ENCODE assay signal across 23 cellular contexts in the genomic region with DNA sequence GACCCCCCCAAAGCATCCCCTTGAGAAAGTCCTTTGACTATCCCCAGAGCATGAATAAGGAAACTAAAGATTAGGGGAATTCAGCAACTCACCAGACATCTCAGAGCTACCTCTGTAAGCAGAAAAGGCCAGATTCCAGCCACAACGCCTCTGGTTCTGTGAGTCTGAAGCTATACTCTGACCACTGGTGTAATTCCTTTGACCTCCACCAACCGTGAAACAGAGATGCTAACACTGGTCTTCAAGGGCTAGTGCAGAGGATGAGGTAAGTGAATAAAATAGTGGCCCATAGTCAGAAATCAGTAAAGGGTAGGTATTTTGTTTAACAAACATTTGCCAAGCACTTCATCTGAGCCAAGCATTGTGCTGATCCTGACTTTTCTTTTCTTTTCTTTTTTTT.
A peak's percentile ranks its signal among the peaks of the same experiment; 100 is the strongest.
DNase-seq lines count a peak whose midpoint lies in the region; ATAC-seq, FAIRE-seq and TF ChIP-seq lines count a peak whose summit lies in the region.
"Had no signal": no experiment of that assay in that cellular context is flagged by ENCODE, and none has a peak within 500 bp of the region (broad histone marks: within the 10 kb centered on the region; RNA-seq: fewer than 3 reads in every experiment).

No MANE protein-coding gene starts in this region.

- TF ChIP-seq CTCF in HepG2 (CRISPR knock-in tag; IDR thresholded peaks at IDR 0.05) (no peak), right lobe of liver (IDR thresholded peaks at IDR 0.05) (no peak), K562 (IDR thresholded peaks at IDR 0.05 in 2 of 3, conservative IDR thresholded peaks at IDR 0.05 in 1 of 3; ENCODE audit: insufficient read depth in 2 of 3, low read depth in 1 of 3, low read length in 3 of 3) (no peak), neural crest cell (conservative IDR thresholded peaks at IDR 0.05) (no peak)

- H3K4me2 ChIP-seq in HepG2 (ENCODE audit: low read depth, low read length) (no peak overlapping the region), K562 (ENCODE audit: insufficient read depth, low read length) (no peak overlapping the region)
- H3K4me2 ChIP-seq: BLaER1 treated with 17β-estradiol and CSF1 and Interleukin-3, amounts not matched to agents 10 nM and 100 nM had no signal

- WGBS in HepG2 (ENCODE audit: low lambda C conversion rate) = 20% methylated on average over 2 of the region's 2 CpGs
- WGBS in right lobe of liver (ENCODE audit: insufficient coverage, low coverage, low lambda C conversion rate, missing lambda C conversion rate) = 55% methylated on average over 2 of the region's 2 CpGs
- WGBS in K562 (ENCODE audit: insufficient coverage, low coverage, missing lambda C conversion rate) = 30% methylated on average over 2 of the region's 2 CpGs

- BruUV-seq in HepG2 (replicated peaks; lab: Mats Ljungman, UMichigan) (no TSS peak), K562 (replicated peaks; lab: Mats Ljungman, UMichigan) (no TSS peak)

- H3K79me2 ChIP-seq in HepG2 (ENCODE audit: insufficient read depth, low read length) = no peaks in the 10 kb centered on the region
- no peaks in the 10 kb centered on the region for H3K79me2 ChIP-seq in K562 (ENCODE audit: control insufficient read depth, insufficient read depth, low read length)

- H3K4me1 ChIP-seq in HepG2 (ENCODE audit: insufficient read depth, low read length) (no peaks in the 10 kb centered on the region), right lobe of liver (no peaks in the 10 kb centered on the region), K562 (replicated peaks in 1 of 2; ENCODE audit: control insufficient read depth in 2 of 2, insufficient read depth in 2 of 2, low read length in 2 of 2) (no peaks in the 10 kb centered on the region)
- H3K4me1 ChIP-seq: BE2C; BLaER1 treated with 17β-estradiol and CSF1 and Interleukin-3, amounts not matched to agents 10 nM and 100 nM; HAP-1 had no signal

- no peaks in the 10 kb centered on the region for H3K36me3 Mint-ChIP-seq in neural crest cell (ENCODE audit: low read depth)
- H3K36me3 Mint-ChIP-seq: CD14-positive monocyte; CD8-positive, alpha-beta memory T cell had no signal

- no peak overlapping the region for H3K4me3 ChIP-seq in HepG2 (replicated peaks in 1 of 3; ENCODE audit: insufficient read depth in 1 of 3, low read depth in 2 of 3, low read length in 3 of 3)
- H3K4me3 ChIP-seq in right lobe of liver = no peak overlapping the region
- H3K4me3 ChIP-seq in K562 = no peak overlapping the region
- H3K4me3 ChIP-seq: BLaER1 treated with 17β-estradiol and CSF1 and Interleukin-3, amounts not matched to agents 10 nM and 100 nM; HAP-1 had no signal

- H3K9me3 ChIP-seq in HepG2 (ENCODE audit: low read length) (no peaks in the 10 kb centered on the region), right lobe of liver (no peaks in the 10 kb centered on the region), K562 (replicated peaks; ENCODE audit: control insufficient read depth, insufficient read depth, low read depth, low read length) (no peaks in the 10 kb centered on the region)
- H3K9me3 ChIP-seq: BE2C; BLaER1 treated with 17β-estradiol and CSF1 and Interleukin-3, amounts not matched to agents 10 nM and 100 nM; HAP-1 had no signal

- H3K4me3 Mint-ChIP-seq in neural crest cell = no peak overlapping the region
- H3K4me3 Mint-ChIP-seq: CD14-positive monocyte; CD4-positive, alpha-beta T cell; CD8-positive, alpha-beta memory T cell; HFFc6 had no signal

- no peaks in the 10 kb centered on the region for H3K9me1 ChIP-seq in K562 (ENCODE audit: control insufficient read depth, insufficient read depth, low read length)

- intact Hi-C loops in HepG2 (cut with micrococcal nuclease; ENCODE audit: unreplicated experiment) = no loop called here
- intact Hi-C loops in right lobe of liver (cut with DNase I) = no loop called here
- intact Hi-C loops in K562 (cut with micrococcal nuclease) = no loop called here

- FAIRE-seq in HepG2 (lab: Jason Lieb, UNC) (no peak), K562 (lab: Jason Lieb, UNC) (no peak)
- FAIRE-seq: A204.1, G401.6, GM12892, H54 had no signal

- no peaks in the 10 kb centered on the region for H3K27me3 Mint-ChIP-seq in neural crest cell (ENCODE audit: low read depth)

- H2AFZ ChIP-seq in HepG2 (ENCODE audit: low read length) (no peak overlapping the region), K562 (ENCODE audit: low read depth, low read length) (no peak overlapping the region)

- TF ChIP-seq EP300 in HepG2 (IDR thresholded peaks at IDR 0.05; ENCODE audit: low read depth in 2 of 2, low read length in 2 of 2) = no peak
- no peak for TF ChIP-seq EP300 in HepG2 (CRISPR knock-in tag; IDR thresholded peaks at IDR 0.05; ENCODE audit: borderline replicate concordance)
- no peak for TF ChIP-seq EP300 in K562 (IDR thresholded peaks at IDR 0.05; ENCODE audit: low read length)

- H3K27ac ChIP-seq in HepG2 (ENCODE audit: extremely low read length, insufficient read depth, low read length) (no peak overlapping the region), right lobe of liver (no peak overlapping the region), K562 (ENCODE audit: extremely low read depth, low read depth, low read length) (no peak overlapping the region)
- H3K27ac ChIP-seq: 22Rv1; BLaER1 treated with 17β-estradiol and CSF1 and Interleukin-3, amounts not matched to agents 10 nM and 100 nM had no signal

- in situ Hi-C loops in HepG2 (cut with HindIII; ENCODE audit: extremely low pct_ligation_motif_present, low pct_unique_long_range_greater_than_20kb) (no loop called here), K562 (cut with MboI) (no loop called here)

- CTCF ChIA-PET in HepG2 (lab: Yijun Ruan, JAX; ENCODE audit: low intra/inter-chr PET ratio, low total read pairs) = no interaction called here
- CTCF ChIA-PET in K562 (lab: Yijun Ruan, JAX; ENCODE audit: low intra/inter-chr PET ratio) = no interaction called here

- DNase-seq in HepG2 (ENCODE audit: low spot score) (no peak), right lobe of liver (no peak), K562 (ENCODE audit: extremely low read depth in 1 of 4, low spot score in 3 of 4) (no peak), neural crest cell (ENCODE audit: low read depth, low spot score) (no peak), D341Med (ENCODE audit: low spot score) (no peak), NCI-H2171 (lab: John Stamatoyannopoulos, UW) (no peak)
- DNase-seq: ACHN; AML-193; BE2C; CD4-positive, alpha-beta T cell; CD8-positive, alpha-beta memory T cell; DMS53; DMS79 treated with DMSO at 0.1 percent for 48 hours; GOT3; HFFc6 had no signal

- H3K9me3 Mint-ChIP-seq in neural crest cell = peaks cover 5% of the 10 kb centered on the region
- H3K9me3 Mint-ChIP-seq: CD4-positive, alpha-beta T cell had no signal

- H3K9ac ChIP-seq in HepG2 (ENCODE audit: insufficient read depth, low read depth, low read length) (no peak overlapping the region), K562 (ENCODE audit: insufficient read depth in 1 of 2, low read depth in 2 of 2, low read length in 2 of 2) (no peak overlapping the region)
- H3K9ac ChIP-seq: BLaER1 treated with 17β-estradiol and CSF1 and Interleukin-3, amounts not matched to agents 10 nM and 100 nM had no signal

- TF ChIP-seq RAD21 in HepG2 (CRISPR knock-in tag; IDR thresholded peaks at IDR 0.05) (no peak), K562 (CRISPR knock-in tag; conservative IDR thresholded peaks at IDR 0.05 in 1 of 2, IDR thresholded peaks at IDR 0.05 in 1 of 2) (no peak)

- H3K27me3 ChIP-seq in HepG2 (ENCODE audit: control insufficient read depth in 1 of 2, insufficient read depth in 2 of 2, low read length in 2 of 2) (no peaks in the 10 kb centered on the region; a peak in 1 of 5 replicates), right lobe of liver (no peaks in the 10 kb centered on the region), K562 (ENCODE audit: control insufficient read depth in 2 of 2, insufficient read depth in 2 of 2, low read length in 2 of 2) (peaks cover 2 to 3% of the 10 kb centered on the region in 2 experiments; a peak in 1 of 5 replicates)
- H3K27me3 ChIP-seq: BE2C; BLaER1 treated with 17β-estradiol and CSF1 and Interleukin-3, amounts not matched to agents 10 nM and 100 nM had no signal

- H4K20me1 ChIP-seq in HepG2 (ENCODE audit: insufficient read depth, low read length) (no peaks in the 10 kb centered on the region), K562 (replicated peaks; ENCODE audit: control insufficient read depth, insufficient read depth, low read length) (peaks cover 5% of the 10 kb centered on the region; the same call in 1 of the 2 replicates)
- H4K20me1 ChIP-seq: BLaER1 treated with 17β-estradiol and CSF1 and Interleukin-3, amounts not matched to agents 10 nM and 100 nM had no signal

- TF ChIP-seq POLR2A in HepG2 (IDR thresholded peaks at IDR 0.05; ENCODE audit: insufficient read depth in 1 of 2, low read depth in 2 of 2, low read length in 2 of 2) (no peak), right lobe of liver (IDR thresholded peaks at IDR 0.05) (no peak), K562 (conservative IDR thresholded peaks at IDR 0.05) (no peak)

- H3K36me3 ChIP-seq in HepG2 (replicated peaks in 1 of 2; ENCODE audit: control insufficient read depth in 1 of 2, insufficient read depth in 2 of 2, low read length in 2 of 2) = no peaks in the 10 kb centered on the region
- H3K36me3 ChIP-seq in right lobe of liver = no peaks in the 10 kb centered on the region
- no peaks in the 10 kb centered on the region for H3K36me3 ChIP-seq in K562 (ENCODE audit: control insufficient read depth, insufficient read depth, low read length)
- H3K36me3 ChIP-seq: BE2C; BLaER1 treated with 17β-estradiol and CSF1 and Interleukin-3, amounts not matched to agents 10 nM and 100 nM; HAP-1 had no signal

- POLR2A ChIA-PET in HepG2 (lab: Yijun Ruan, JAX) (no interaction called here), K562 (lab: Yijun Ruan, JAX) (interaction anchor here (0.9 kb wide), 1 partner anchor 21 kb away, joined by 3 read pairs; no protein-coding TSS in a partner anchor)

- peaks cover 9% of the 10 kb centered on the region for H3K4me1 Mint-ChIP-seq in neural crest cell
- H3K4me1 Mint-ChIP-seq: CD14-positive monocyte; CD8-positive, alpha-beta memory T cell had no signal

- peak; percentile 76 for ATAC-seq in HepG2
- ATAC-seq in right lobe of liver = no peak
- ATAC-seq in K562 = peak; percentile 55; the same call in 1 of the 3 replicates

- H3K27ac Mint-ChIP-seq in neural crest cell (ENCODE audit: unreplicated experiment) = peak overlapping the region; percentile 15
- H3K27ac Mint-ChIP-seq: CD14-positive monocyte; CD4-positive, alpha-beta T cell; CD8-positive, alpha-beta memory T cell; HFFc6 had no signal

TF ChIP-seq in K562, 482 proteins besides CTCF, POLR2A, EP300 and RAD21 (continues in another document):
- TF ChIP-seq, protein P1, sequence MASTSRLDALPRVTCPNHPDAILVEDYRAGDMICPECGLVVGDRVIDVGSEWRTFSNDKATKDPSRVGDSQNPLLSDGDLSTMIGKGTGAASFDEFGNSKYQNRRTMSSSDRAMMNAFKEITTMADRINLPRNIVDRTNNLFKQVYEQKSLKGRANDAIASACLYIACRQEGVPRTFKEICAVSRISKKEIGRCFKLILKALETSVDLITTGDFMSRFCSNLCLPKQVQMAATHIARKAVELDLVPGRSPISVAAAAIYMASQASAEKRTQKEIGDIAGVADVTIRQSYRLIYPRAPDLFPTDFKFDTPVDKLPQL (IDR thresholded peaks at IDR 0.05; ENCODE audit: extremely low read depth, insufficient read length) = no peak
- TF ChIP-seq XRCC5 (IDR thresholded peaks at IDR 0.05; ENCODE audit: low read depth, low read length) (no peak), BRD9 (IDR thresholded peaks at IDR 0.05; ENCODE audit: low read depth, partially characterized antibody) (no peak), ZEB2 (IDR thresholded peaks at IDR 0.05) (no peak), ZBED1 (IDR thresholded peaks at IDR 0.05) (no peak)

Comparison
In these comparisons a context has a peak if more than half of its experiments do, and no peak if none do; other contexts are left out.
1. ATAC-seq: peak in HepG2 (single experiment) and K562 (single experiment); none in right lobe of liver (0 of 4).